In genomic region chr1:11908139-11909021, GRCh38 we compare ENCODE assay signal across 8 cellular contexts. TPM values are rescaled to one million over a fixed set of nuclear protein-coding genes. Genes with fewer than 3 reads are reported as not detected.
A peak's percentile ranks its signal among the peaks of the same experiment; 100 is the strongest.
DNase-seq lines count a peak whose midpoint lies in the region; ATAC-seq and TF ChIP-seq lines count a peak whose summit lies in the region.

No MANE protein-coding gene starts in this region.

- intact Hi-C loops in stomach (cut with DNase I; ENCODE audit: low total_unique reads) = no loop called here

- WGBS in stomach, 5 donors = 0 to 1% (median 0%) methylated on average over 23 to 41 of the region's 41 CpGs

- H3K9me3 Mint-ChIP-seq in neural progenitor cell = no peaks in the 10 kb centered on the region

- H3K27me3 ChIP-seq in MM.1S (replicated peaks; ENCODE audit: insufficient read depth, low read length) = no peaks in the 10 kb centered on the region
- H3K27me3 ChIP-seq in foreskin keratinocyte = no peaks in the 10 kb centered on the region
- H3K27me3 ChIP-seq in neural progenitor cell = no peaks in the 10 kb centered on the region
- no peaks in the 10 kb centered on the region for H3K27me3 ChIP-seq in stomach

- DNase-seq in GDM1 (lab: John Stamatoyannopoulos, UW) (peak; percentile 86), HCEC 1CT (peak; percentile 100), MM.1S (peak; percentile 97), SHP77 (lab: John Stamatoyannopoulos, UW) (peak; percentile 98 to 99), foreskin keratinocyte (peak; percentile 97 to 99), neural progenitor cell (ENCODE audit: low spot score) (peak; percentile 94), stomach (peak; percentile 92)
- peak; percentile 60 for DNase-seq in activated gamma-delta T cell treated with anti-CD3 and anti-CD28 coated beads, Interleukin-2, amount 50 U/mL, for 16 hours (ENCODE audit: low read depth)

- peak overlapping the region; percentile 89 for H3K4me3 Mint-ChIP-seq in neural progenitor cell

- H3K9me3 ChIP-seq in MM.1S (replicated peaks; ENCODE audit: insufficient read depth, low read length) (no peaks in the 10 kb centered on the region), neural progenitor cell (ENCODE audit: low read depth) (no peaks in the 10 kb centered on the region), stomach (no peaks in the 10 kb centered on the region)

- H3K36me3 ChIP-seq in MM.1S (replicated peaks; ENCODE audit: insufficient read depth, low read length) = no peaks in the 10 kb centered on the region
- H3K36me3 ChIP-seq in neural progenitor cell = no peaks in the 10 kb centered on the region
- no peaks in the 10 kb centered on the region for H3K36me3 ChIP-seq in stomach

- peak overlapping the region; percentile 100 for H3K27ac Mint-ChIP-seq in neural progenitor cell

- peak overlapping the region; percentile 61; the same call in 1 of the 2 replicates for H2AFZ ChIP-seq in MM.1S (ENCODE audit: low read length)
- no peak overlapping the region for H2AFZ ChIP-seq in neural progenitor cell (replicated peaks)

- H3K9me2 ChIP-seq in MM.1S (replicated peaks; ENCODE audit: insufficient read depth, low read length) = no peaks in the 10 kb centered on the region

- peak overlapping the region; percentile 81 for H3K4me2 ChIP-seq in MM.1S (ENCODE audit: low read depth, low read length)
- peak overlapping the region; percentile 64 for H3K4me2 ChIP-seq in neural progenitor cell

- TF ChIP-seq EP300 in stomach (IDR thresholded peaks at IDR 0.05) = no peak

- peak in 2 of 4 donors; percentile 69 to 97 for TF ChIP-seq POLR2A in stomach (IDR thresholded peaks at IDR 0.05)

- H3K36me3 Mint-ChIP-seq in neural progenitor cell = no peaks in the 10 kb centered on the region

- no peaks in the 10 kb centered on the region for H3K4me1 ChIP-seq in MM.1S (ENCODE audit: low read length)
- no peaks in the 10 kb centered on the region for H3K4me1 ChIP-seq in foreskin keratinocyte
- H3K4me1 ChIP-seq in neural progenitor cell = peaks cover under 1% of the 10 kb centered on the region
- peaks cover 0 to 27% (median 6%) of the 10 kb centered on the region in 4 donors for H3K4me1 ChIP-seq in stomach

- H3F3A ChIP-seq in MM.1S (ENCODE audit: insufficient read depth, low read length) (peaks cover 14% of the 10 kb centered on the region), neural progenitor cell (ENCODE audit: low read depth) (peaks cover 37% of the 10 kb centered on the region)

- H3K79me2 ChIP-seq in MM.1S (ENCODE audit: low read length) = no peaks in the 10 kb centered on the region
- no peaks in the 10 kb centered on the region for H3K79me2 ChIP-seq in neural progenitor cell (ENCODE audit: low read depth)

- peak; percentile 80 for ATAC-seq in foreskin keratinocyte

- H3K4me1 Mint-ChIP-seq in neural progenitor cell = peaks cover 31% of the 10 kb centered on the region

- TF ChIP-seq CTCF in MM.1S (IDR thresholded peaks at IDR 0.05; ENCODE audit: low read length) (no peak), foreskin keratinocyte (conservative IDR thresholded peaks at IDR 0.05) (no peak), neural progenitor cell (IDR thresholded peaks at IDR 0.05) (no peak), stomach (IDR thresholded peaks at IDR 0.05) (no peak)

- H3K27me3 Mint-ChIP-seq in neural progenitor cell (ENCODE audit: insufficient read depth, low read depth) = peaks cover 14% of the 10 kb centered on the region

- H4K20me1 ChIP-seq in MM.1S (ENCODE audit: insufficient read depth, low read length) = no peaks in the 10 kb centered on the region
- H4K20me1 ChIP-seq in neural progenitor cell (ENCODE audit: low read depth) = no peaks in the 10 kb centered on the region

- H3K27ac ChIP-seq in MM.1S (ENCODE audit: low read length) = peak overlapping the region; percentile 94
- H3K27ac ChIP-seq in foreskin keratinocyte = peak overlapping the region; percentile 100
- H3K27ac ChIP-seq in neural progenitor cell = peak overlapping the region; percentile 100
- H3K27ac ChIP-seq in stomach = peak overlapping the region; percentile 93 to 99 (median 96)

- H3K9ac ChIP-seq in MM.1S (ENCODE audit: low read length) (peak overlapping the region; percentile 83), neural progenitor cell (peak overlapping the region; percentile 96)

- H3K4me3 ChIP-seq in MM.1S (ENCODE audit: low read length) (peak overlapping the region; percentile 69), neural progenitor cell (peak overlapping the region; percentile 38), stomach (peak overlapping the region; percentile 57 to 66 (median 59))

RNA-seq across cellular contexts. Expression of gene KIAA2013, which starts 17.8 kb away (rescaled TPM):
- total RNA-seq in foreskin keratinocyte = 33.6 and 35.6 TPM in 2 replicates
- 34.5 and 36.5 TPM in 2 replicates for polyA plus RNA-seq in foreskin keratinocyte
- total RNA-seq in neural progenitor cell (ENCODE audit: low replicate concordance) = 17.3 and 51.9 TPM in 2 replicates
- total RNA-seq in stomach = 100 to 1,000 TPM in 2 of 5 donors, 10 to 100 TPM in 3; 21.0 to 525 (median 70.0) TPM
- polyA plus RNA-seq in stomach = 10 to 100 TPM; 14.4 to 28.9 (median 15.5) TPM

RNA-seq across cellular contexts. Expression of gene PLOD1, which starts 26.1 kb away (rescaled TPM):
- total RNA-seq in foreskin keratinocyte (65.7 and 84.0 TPM in 2 replicates), neural progenitor cell (ENCODE audit: low replicate concordance) (27.2 and 73.5 TPM in 2 replicates), stomach (10 to 100 TPM in 4 of 5 donors, 1 to 10 TPM in 1; 8.2 to 56.2 (median 39.4) TPM)
- polyA plus RNA-seq in foreskin keratinocyte (55.0 and 67.1 TPM in 2 replicates), stomach (10 to 100 TPM in 2 of 3 donors, 1 to 10 TPM in 1; 9.8 to 39.5 (median 31.1) TPM)

RNA-seq across cellular contexts. Expression of gene NPPB, which starts 49.6 kb away (rescaled TPM):
- total RNA-seq in foreskin keratinocyte (not detected in 2 replicates), neural progenitor cell (ENCODE audit: low replicate concordance) (not detected in 2 replicates), stomach (1 to 10 TPM in 1 of 5 donors, not detected in 4; 1.6 TPM)
- polyA plus RNA-seq in foreskin keratinocyte (not detected in 2 replicates), stomach (10 to 100 TPM in 1 of 3 donors, 1 to 10 TPM in 2; 1.0 to 12.8 (median 3.9) TPM)

Comparison
In these comparisons a context has a peak if more than half of its experiments do, and no peak if none do; other contexts are left out.
1. Peak in every context shown above with its lines: DNase-seq, ATAC-seq, H3K4me3 ChIP-seq and H3K27ac ChIP-seq.